Comparison of ENCODE assay signal across 9 cellular contexts in genomic region chr7:102061981-102062390, GRCh38.
DNase-seq lines count a peak whose midpoint lies in the region; ATAC-seq and TF ChIP-seq lines count a peak whose summit lies in the region.
"Had no signal": no experiment of that assay in that cellular context is flagged by ENCODE, and none has a peak within 500 bp of the region (broad histone marks: within the 10 kb centered on the region; RNA-seq: fewer than 3 reads in every experiment).

No MANE protein-coding gene starts in this region.

- no peak overlapping the region for H3K4me3 ChIP-seq in SK-N-SH (ENCODE audit: low read depth in 2 of 2, low read length in 1 of 2)
- H3K4me3 ChIP-seq: skin epidermis had no signal

- peaks cover 18% of the 10 kb centered on the region for H3K79me2 ChIP-seq in SK-N-SH (ENCODE audit: insufficient read depth)

- no peaks in the 10 kb centered on the region for H3K27me3 Mint-ChIP-seq in activated CD4-positive, alpha-beta memory T cell treated with anti-CD3 and anti-CD28 coated beads for 36 hours
- no peaks in the 10 kb centered on the region for H3K27me3 Mint-ChIP-seq in activated CD4-positive, alpha-beta memory T cell treated with anti-CD3 and anti-CD28 coated beads, Interleukin-2, amount 10 ng/mL, durations not matched to agents 7 days and 5 days

- no peak overlapping the region for H3K4me2 ChIP-seq in SK-N-SH

- H3K27me3 ChIP-seq in SK-N-SH (ENCODE audit: insufficient read depth): no peaks in the 10 kb centered on the region

- no peaks in the 10 kb centered on the region for H3K9me2 ChIP-seq in SK-N-SH

- CTCF ChIA-PET in activated CD4-positive, alpha-beta memory T cell treated with anti-CD3 and anti-CD28 coated beads for 36 hours (lab: Charles Lee): no interaction called here
- CTCF ChIA-PET in activated CD4-positive, alpha-beta memory T cell treated with anti-CD3 and anti-CD28 coated beads, Interleukin-2, amount 10 ng/mL, durations not matched to agents 7 days and 5 days (lab: Charles Lee): no interaction called here
- CTCF ChIA-PET in RWPE1 (lab: Yijun Ruan, JAX) (no interaction called here), SK-N-SH (lab: Yijun Ruan, JAX) (interaction anchor here (0.8 kb wide), 1 partner anchor 16 kb away, joined by 3 read pairs; no protein-coding TSS in a partner anchor)

- peak; percentile 22 for DNase-seq in activated CD4-positive, alpha-beta memory T cell treated with anti-CD3 and anti-CD28 coated beads for 36 hours
- DNase-seq in activated CD4-positive, alpha-beta memory T cell treated with anti-CD3 and anti-CD28 coated beads, Interleukin-2, amount 10 ng/mL, durations not matched to agents 7 days and 5 days: no peak
- no peak for DNase-seq in RWPE1 (ENCODE audit: low spot score)
- DNase-seq in renal cortical epithelial cell (ENCODE audit: low read depth): peak; percentile 94
- DNase-seq in stimulated activated CD4-positive, alpha-beta T cell treated with anti-CD3 and anti-CD28 coated beads, Interleukin-4, amount 100 ng/mL, for 4 hours: no peak
- no peak for DNase-seq in SK-N-SH
- DNase-seq in DMS114 treated with DMSO at 0.1 percent for 48 hours (lab: John Stamatoyannopoulos, UW; ENCODE audit: unreplicated experiment): no peak

- ATAC-seq in HG02884 (IDR thresholded peaks at IDR 0.05; ENCODE audit: unreplicated experiment): peak; percentile 89

- H4K20me1 ChIP-seq in SK-N-SH (ENCODE audit: insufficient read depth): no peaks in the 10 kb centered on the region

- H3K9me3 ChIP-seq in SK-N-SH: no peaks in the 10 kb centered on the region

- H3K36me3 Mint-ChIP-seq in activated CD4-positive, alpha-beta memory T cell treated with anti-CD3 and anti-CD28 coated beads for 36 hours: peaks cover 2% of the 10 kb centered on the region
- no peaks in the 10 kb centered on the region for H3K36me3 Mint-ChIP-seq in activated CD4-positive, alpha-beta memory T cell treated with anti-CD3 and anti-CD28 coated beads, Interleukin-2, amount 10 ng/mL, durations not matched to agents 7 days and 5 days (ENCODE audit: low read depth)

- no peaks in the 10 kb centered on the region for H3K36me3 ChIP-seq in SK-N-SH (replicated peaks in 1 of 2; ENCODE audit: control insufficient read depth in 1 of 2, insufficient read depth in 2 of 2, low read length in 1 of 2)

- H3K4me3 Mint-ChIP-seq in activated CD4-positive, alpha-beta memory T cell treated with anti-CD3 and anti-CD28 coated beads for 36 hours: no peak overlapping the region
- no peak overlapping the region for H3K4me3 Mint-ChIP-seq in activated CD4-positive, alpha-beta memory T cell treated with anti-CD3 and anti-CD28 coated beads, Interleukin-2, amount 10 ng/mL, durations not matched to agents 7 days and 5 days

- H3F3A ChIP-seq in SK-N-SH (replicated peaks; ENCODE audit: insufficient read depth): peaks cover 13% of the 10 kb centered on the region

- intact Hi-C loops in activated CD4-positive, alpha-beta memory T cell treated with anti-CD3 and anti-CD28 coated beads for 36 hours (cut with micrococcal nuclease): no loop called here

- peaks cover 9 to 28% of the 10 kb centered on the region in 2 experiments; a peak in 2 of 4 replicates for H3K4me1 ChIP-seq in SK-N-SH (ENCODE audit: control insufficient read depth in 1 of 2, insufficient read depth in 2 of 2, low read depth in 1 of 2, low read length in 1 of 2)

- H3K27ac ChIP-seq in RWPE1: peak overlapping the region; percentile 97
- no peak overlapping the region for H3K27ac ChIP-seq in SK-N-SH (ENCODE audit: low read depth in 2 of 2, low read length in 1 of 2)

- TF ChIP-seq RAD21 in SK-N-SH (IDR thresholded peaks at IDR 0.05; ENCODE audit: low read length): no peak

- no peak for TF ChIP-seq EP300 in SK-N-SH (IDR thresholded peaks at IDR 0.05; ENCODE audit: borderline replicate concordance in 1 of 2, low read depth in 1 of 2, low read length in 1 of 2)

- H3K9me3 Mint-ChIP-seq in activated CD4-positive, alpha-beta memory T cell treated with anti-CD3 and anti-CD28 coated beads for 36 hours: no peaks in the 10 kb centered on the region
- H3K9me3 Mint-ChIP-seq in activated CD4-positive, alpha-beta memory T cell treated with anti-CD3 and anti-CD28 coated beads, Interleukin-2, amount 10 ng/mL, durations not matched to agents 7 days and 5 days: no peaks in the 10 kb centered on the region

- TF ChIP-seq CTCF in RWPE1 (conservative IDR thresholded peaks at IDR 0.05; ENCODE audit: low read depth) (no peak), SK-N-SH (IDR thresholded peaks at IDR 0.05) (no peak)

- WGBS in SK-N-SH (ENCODE audit: low lambda C conversion rate): 97% methylated on average over 8 of the region's 8 CpGs

- H3K27ac Mint-ChIP-seq in activated CD4-positive, alpha-beta memory T cell treated with anti-CD3 and anti-CD28 coated beads for 36 hours: no peak overlapping the region
- H3K27ac Mint-ChIP-seq in activated CD4-positive, alpha-beta memory T cell treated with anti-CD3 and anti-CD28 coated beads, Interleukin-2, amount 10 ng/mL, durations not matched to agents 7 days and 5 days: no peak overlapping the region

- peaks cover 2% of the 10 kb centered on the region for H3K4me1 Mint-ChIP-seq in activated CD4-positive, alpha-beta memory T cell treated with anti-CD3 and anti-CD28 coated beads for 36 hours (ENCODE audit: low read depth)
- peaks cover 5% of the 10 kb centered on the region for H3K4me1 Mint-ChIP-seq in activated CD4-positive, alpha-beta memory T cell treated with anti-CD3 and anti-CD28 coated beads, Interleukin-2, amount 10 ng/mL, durations not matched to agents 7 days and 5 days

- H2AFZ ChIP-seq in SK-N-SH (ENCODE audit: low read depth): no peak overlapping the region

- POLR2A ChIA-PET in activated CD4-positive, alpha-beta memory T cell treated with anti-CD3 and anti-CD28 coated beads for 36 hours (lab: Charles Lee): no interaction called here
- POLR2A ChIA-PET in activated CD4-positive, alpha-beta memory T cell treated with anti-CD3 and anti-CD28 coated beads, Interleukin-2, amount 10 ng/mL, durations not matched to agents 7 days and 5 days (lab: Charles Lee): no interaction called here
- POLR2A ChIA-PET in RWPE1 (lab: Yijun Ruan, JAX; ENCODE audit: low non-redundant PET): no interaction called here
- POLR2A ChIA-PET in SK-N-SH (lab: Yijun Ruan, JAX): no interaction called here

- no peak overlapping the region for H3K9ac ChIP-seq in SK-N-SH

TF ChIP-seq in SK-N-SH, 30 proteins besides CTCF, POLR2A, EP300 and RAD21:
- no peak for TF ChIP-seq REST (IDR thresholded peaks at IDR 0.05; ENCODE audit: low read depth, low read length)
- no peak for TF ChIP-seq MXI1 (IDR thresholded peaks at IDR 0.05; ENCODE audit: low read depth, low read length)
- TF ChIP-seq NRF1 (IDR thresholded peaks at IDR 0.05; ENCODE audit: low read depth, low read length): no peak
- no peak for TF ChIP-seq NFIC (IDR thresholded peaks at IDR 0.05; ENCODE audit: borderline replicate concordance)

Comparison
In these comparisons a context has a peak if more than half of its experiments do, and no peak if none do; other contexts are left out.
1. DNase-seq: peak in activated CD4-positive, alpha-beta memory T cell treated with anti-CD3 and anti-CD28 coated beads for 36 hours (single experiment) and renal cortical epithelial cell (single experiment); none in activated CD4-positive, alpha-beta memory T cell treated with anti-CD3 and anti-CD28 coated beads, Interleukin-2, amount 10 ng/mL, durations not matched to agents 7 days and 5 days (single experiment), RWPE1 (single experiment), stimulated activated CD4-positive, alpha-beta T cell treated with anti-CD3 and anti-CD28 coated beads, Interleukin-4, amount 100 ng/mL, for 4 hours (0 of 2), SK-N-SH (single experiment) and DMS114 treated with DMSO at 0.1 percent for 48 hours (single experiment).